In genomic region chr10:14774797-14775196, GRCh38 we compare ENCODE assay signal across 1 cellular context.
TF ChIP-seq lines count a peak whose summit lies in the region.

Gene FAM107B (minus strand): TSS chr10:14774897. CDS start chr10:14774663, 234 bp downstream.

TF ChIP-seq in GM12878, 131 proteins besides CTCF, POLR2A, EP300 and RAD21 (continued from another document):
- TF ChIP-seq, protein P1, sequence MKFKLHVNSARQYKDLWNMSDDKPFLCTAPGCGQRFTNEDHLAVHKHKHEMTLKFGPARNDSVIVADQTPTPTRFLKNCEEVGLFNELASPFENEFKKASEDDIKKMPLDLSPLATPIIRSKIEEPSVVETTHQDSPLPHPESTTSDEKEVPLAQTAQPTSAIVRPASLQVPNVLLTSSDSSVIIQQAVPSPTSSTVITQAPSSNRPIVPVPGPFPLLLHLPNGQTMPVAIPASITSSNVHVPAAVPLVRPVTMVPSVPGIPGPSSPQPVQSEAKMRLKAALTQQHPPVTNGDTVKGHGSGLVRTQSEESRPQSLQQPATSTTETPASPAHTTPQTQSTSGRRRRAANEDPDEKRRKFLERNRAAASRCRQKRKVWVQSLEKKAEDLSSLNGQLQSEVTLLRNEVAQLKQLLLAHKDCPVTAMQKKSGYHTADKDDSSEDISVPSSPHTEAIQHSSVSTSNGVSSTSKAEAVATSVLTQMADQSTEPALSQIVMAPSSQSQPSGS (IDR thresholded peaks at IDR 0.05; ENCODE audit: low read length), result no peak
- no peak for TF ChIP-seq RB1 (IDR thresholded peaks at IDR 0.05; ENCODE audit: borderline replicate concordance)
- TF ChIP-seq SP1 (IDR thresholded peaks at IDR 0.05; ENCODE audit: low read depth, low read length), result no peak
- TF ChIP-seq CREM (IDR thresholded peaks at IDR 0.05; ENCODE audit: low read depth), result no peak
- no peak for TF ChIP-seq CBX5 (IDR thresholded peaks at IDR 0.05; ENCODE audit: low read depth)
- TF ChIP-seq POLR2AphosphoS2 (IDR thresholded peaks at IDR 0.05; ENCODE audit: low read depth, low read length), result no peak
